In genomic region chr2:67182884-67183283, GRCh38 we compare ENCODE assay signal across 1 cellular context.
TF ChIP-seq lines count a peak whose summit lies in the region.

No MANE protein-coding gene starts in this region.

TF ChIP-seq in HepG2, 621 proteins besides CTCF, POLR2A, EP300 and RAD21 (continued from another document):
- TF ChIP-seq CBFB (CRISPR knock-in tag; IDR thresholded peaks at IDR 0.05) (no peak), IRX3 (CRISPR knock-in tag; IDR thresholded peaks at IDR 0.05; ENCODE audit: borderline replicate concordance, low read depth) (no peak), HNRNPUL1 (IDR thresholded peaks at IDR 0.05; ENCODE audit: low read depth, low read length) (no peak), ZNF567 (CRISPR knock-in tag; IDR thresholded peaks at IDR 0.05; ENCODE audit: borderline replicate concordance) (no peak), YY1 (IDR thresholded peaks at IDR 0.05; ENCODE audit: insufficient read depth, insufficient replicate concordance, low read depth, low read length) (no peak), HES4 (CRISPR knock-in tag; IDR thresholded peaks at IDR 0.05; ENCODE audit: borderline replicate concordance) (no peak), THAP7 (CRISPR knock-in tag; IDR thresholded peaks at IDR 0.05) (no peak), ZNF788 (CRISPR knock-in tag; IDR thresholded peaks at IDR 0.05; ENCODE audit: borderline replicate concordance) (no peak)
TF ChIP-seq in HepG2: peak in this region for 0.
